Comparison of ENCODE assay signal across 8 cellular contexts in genomic region chr3:31219131-31219843, GRCh38.
A peak's percentile ranks its signal among the peaks of the same experiment; 100 is the strongest.
DNase-seq lines count a peak whose midpoint lies in the region; ATAC-seq and TF ChIP-seq lines count a peak whose summit lies in the region.

No MANE protein-coding gene starts in this region.

- DNase-seq in LoVo (ENCODE audit: low spot score) (peak; percentile 14), left lung (no peak), PC-3 (no peak), kidney glomerular epithelial cell (lab: John Stamatoyannopoulos, UW) (no peak), NCI-H1694 treated with DMSO at 0.1 percent for 48 hours (lab: John Stamatoyannopoulos, UW) (no peak)
- no peak for DNase-seq in activated T-cell treated with anti-CD3 and anti-CD28 coated beads, Interleukin-2, amount 50 U/mL, for 24 hours

- no peak overlapping the region for H3K27ac ChIP-seq in left lung
- H3K27ac ChIP-seq in PC-3 (ENCODE audit: low read length): no peak overlapping the region

- intact Hi-C loops in left lung (cut with DNase I) (no loop called here), PC-3 (cut with micrococcal nuclease) (no loop called here)

- H3K9ac ChIP-seq in PC-3 (ENCODE audit: low read length): no peak overlapping the region

- BruUV-seq in PC-3 (replicated peaks; lab: Mats Ljungman, UMichigan): no TSS peak

- H4K20me1 ChIP-seq in PC-3 (ENCODE audit: low read length): no peaks in the 10 kb centered on the region

- H3K4me2 ChIP-seq in PC-3 (ENCODE audit: low read length): no peak overlapping the region

- H3K36me3 ChIP-seq in left lung (no peaks in the 10 kb centered on the region), PC-3 (ENCODE audit: low read depth, low read length) (no peaks in the 10 kb centered on the region)

- no peaks in the 10 kb centered on the region for H3K36me3 Mint-ChIP-seq in activated T-cell treated with anti-CD3 and anti-CD28 coated beads, Interleukin-2, amount 50 U/mL, for 24 hours (ENCODE audit: low read depth)

- CTCF ChIA-PET in PC-3 (lab: Charles Lee): no interaction called here

- ATAC-seq in GM18511 (IDR thresholded peaks at IDR 0.05; ENCODE audit: unreplicated experiment) (peak; percentile 81), HG02588 (IDR thresholded peaks at IDR 0.05; ENCODE audit: unreplicated experiment) (peak; percentile 48), left lung (peak; percentile 48), PC-3 (no peak)

- no peak overlapping the region for H3K4me3 Mint-ChIP-seq in activated T-cell treated with anti-CD3 and anti-CD28 coated beads, Interleukin-2, amount 50 U/mL, for 24 hours

- peaks cover 7% of the 10 kb centered on the region for H3K9me3 Mint-ChIP-seq in activated T-cell treated with anti-CD3 and anti-CD28 coated beads, Interleukin-2, amount 50 U/mL, for 24 hours

- POLR2A ChIA-PET in PC-3 (lab: Charles Lee; ENCODE audit: unreplicated experiment): interaction anchor here (0.6 kb wide), 1 partner anchor 15 kb away, joined by 8 read pairs; no protein-coding TSS in a partner anchor

- H3K27me3 ChIP-seq in left lung (no peaks in the 10 kb centered on the region), PC-3 (ENCODE audit: low read length) (no peaks in the 10 kb centered on the region)

- H3K4me1 ChIP-seq in left lung (no peaks in the 10 kb centered on the region), PC-3 (ENCODE audit: insufficient read depth, low read length) (no peaks in the 10 kb centered on the region)

- no peaks in the 10 kb centered on the region for H3F3A ChIP-seq in PC-3 (ENCODE audit: low read length, unreplicated experiment)

- peaks cover 92% of the 10 kb centered on the region for H3K4me1 Mint-ChIP-seq in activated T-cell treated with anti-CD3 and anti-CD28 coated beads, Interleukin-2, amount 50 U/mL, for 24 hours (ENCODE audit: low read depth)

- TF ChIP-seq CTCF in left lung (IDR thresholded peaks at IDR 0.05): no peak
- TF ChIP-seq CTCF in PC-3 (conservative IDR thresholded peaks at IDR 0.05; ENCODE audit: low read depth, low read length): no peak

- H3K27ac Mint-ChIP-seq in activated T-cell treated with anti-CD3 and anti-CD28 coated beads, Interleukin-2, amount 50 U/mL, for 24 hours: no peak overlapping the region

- H3K4me3 ChIP-seq in left lung (no peak overlapping the region), PC-3 (ENCODE audit: low read length) (no peak overlapping the region)

- H2AFZ ChIP-seq in PC-3 (ENCODE audit: low read length): no peak overlapping the region

- no peaks in the 10 kb centered on the region for H3K27me3 Mint-ChIP-seq in activated T-cell treated with anti-CD3 and anti-CD28 coated beads, Interleukin-2, amount 50 U/mL, for 24 hours

- no peaks in the 10 kb centered on the region for H3K79me2 ChIP-seq in PC-3 (ENCODE audit: low read length)

- no peaks in the 10 kb centered on the region for H3K9me2 ChIP-seq in PC-3 (replicated peaks; ENCODE audit: low read length)

- no peaks in the 10 kb centered on the region for H3K9me3 ChIP-seq in left lung
- H3K9me3 ChIP-seq in PC-3 (ENCODE audit: low read length): no peaks in the 10 kb centered on the region
